In the genomic region with DNA sequence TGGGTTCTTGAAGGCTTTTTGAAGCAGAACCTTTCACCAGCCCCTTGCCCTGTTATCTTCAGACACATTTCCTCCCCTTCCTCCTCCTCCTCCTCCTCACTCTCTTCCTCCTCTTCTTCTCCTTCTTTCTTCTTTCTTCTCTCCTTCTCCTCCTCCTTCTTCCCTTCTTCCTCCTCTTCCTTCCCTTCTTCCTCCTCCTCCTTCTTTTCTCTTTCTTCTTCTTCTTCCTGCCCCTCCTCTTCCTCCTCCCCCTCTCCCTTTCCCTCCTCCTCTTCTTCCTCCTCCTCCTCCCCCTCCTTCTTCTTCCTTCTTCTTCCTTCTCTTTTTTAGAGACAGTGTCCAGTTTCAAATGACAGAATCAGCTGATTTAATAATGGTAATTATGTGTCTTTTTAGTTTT, we compare ENCODE assay signal across 20 cellular contexts.
DNase-seq lines count a peak whose midpoint lies in the region; ATAC-seq, FAIRE-seq and TF ChIP-seq lines count a peak whose summit lies in the region.
"Had no signal": no experiment of that assay in that cellular context is flagged by ENCODE, and none has a peak within 500 bp of the region (broad histone marks: within the 10 kb centered on the region; RNA-seq: fewer than 3 reads in every experiment).

No MANE protein-coding gene starts in this region.

- H3K79me1 ChIP-seq in H1 (ENCODE audit: low read depth, low read length), result no peaks in the 10 kb centered on the region

- no peaks in the 10 kb centered on the region for H3K9me1 ChIP-seq in keratinocyte (ENCODE audit: control insufficient read depth, extremely low read depth, insufficient read depth, low read length)

- BruUV-seq in mammary epithelial cell (replicated peaks; lab: Mats Ljungman, UMichigan), result no TSS peak
- BruUV-seq in MCF 10A (replicated peaks; lab: Mats Ljungman, UMichigan), result no TSS peak

- no peaks in the 10 kb centered on the region for H3K23me2 ChIP-seq in H1 (ENCODE audit: low read depth, low read length)

- H3K9me2 ChIP-seq in Loucy (replicated peaks; ENCODE audit: low read depth, low read length), result no peaks in the 10 kb centered on the region

- no peak overlapping the region for H3K27ac ChIP-seq in mammary epithelial cell (ENCODE audit: insufficient read depth, low read depth, low read length)
- H3K27ac ChIP-seq in H1 (ENCODE audit: low read depth, low read length), result no peak overlapping the region
- H3K27ac ChIP-seq in keratinocyte (ENCODE audit: control insufficient read depth, insufficient read depth, low read length), result no peak overlapping the region

- H3K9me3 ChIP-seq in mammary epithelial cell (replicated peaks; ENCODE audit: insufficient read depth, low read length) (no peaks in the 10 kb centered on the region), Loucy (ENCODE audit: insufficient read depth, low read depth, low read length) (no peaks in the 10 kb centered on the region), H1 (ENCODE audit: insufficient read depth in 2 of 2, low read depth in 1 of 2, low read length in 1 of 2) (no peaks in the 10 kb centered on the region), keratinocyte (ENCODE audit: control insufficient read depth, low read depth, low read length) (no peaks in the 10 kb centered on the region)
- H3K9me3 ChIP-seq: HAP-1 had no signal

- H3K4me1 Mint-ChIP-seq in MCF 10A (ENCODE audit: insufficient read depth, unreplicated experiment), result no peaks in the 10 kb centered on the region
- no peaks in the 10 kb centered on the region for H3K4me1 Mint-ChIP-seq in activated CD4-positive, alpha-beta memory T cell treated with anti-CD3 and anti-CD28 coated beads for 36 hours (ENCODE audit: low read depth)
- H3K4me1 Mint-ChIP-seq: CD4-positive, alpha-beta memory T cell; GM23338 had no signal

- no peak overlapping the region for H4K8ac ChIP-seq in H1 (ENCODE audit: extremely low read depth, insufficient read depth, low read length)

- no peaks in the 10 kb centered on the region for H3K9me3 Mint-ChIP-seq in MCF 10A (ENCODE audit: unreplicated experiment)
- H3K9me3 Mint-ChIP-seq in activated CD4-positive, alpha-beta memory T cell treated with anti-CD3 and anti-CD28 coated beads for 36 hours, result no peaks in the 10 kb centered on the region
- H3K9me3 Mint-ChIP-seq: GM23338 had no signal

- TF ChIP-seq RAD21 in H1 (IDR thresholded peaks at IDR 0.05 in 1 of 2, conservative IDR thresholded peaks at IDR 0.05 in 1 of 2; ENCODE audit: low read depth in 2 of 2, low read length in 2 of 2), result no peak

- H3K4me2 ChIP-seq in mammary epithelial cell (ENCODE audit: insufficient read depth, low read depth, low read length) (no peak overlapping the region), Loucy (ENCODE audit: low read depth, low read length, poor library complexity, severe bottlenecking) (no peak overlapping the region), H1 (ENCODE audit: insufficient read depth in 1 of 2, low read depth in 2 of 2, low read length in 2 of 2) (no peak overlapping the region), keratinocyte (ENCODE audit: control insufficient read depth, extremely low read depth, insufficient read depth, low read depth, low read length) (no peak overlapping the region)
- H3K4me2 ChIP-seq: GM23338 had no signal

- H3K18ac ChIP-seq in H1 (ENCODE audit: extremely low read depth, low read length), result no peak overlapping the region

- DNase-seq in mammary epithelial cell, result no peak
- no peak for DNase-seq in MCF 10A (ENCODE audit: unreplicated experiment)
- DNase-seq in H1 (ENCODE audit: low read depth in 1 of 2, low spot score in 2 of 2), result no peak
- no peak for DNase-seq in keratinocyte (ENCODE audit: low read depth, low spot score)
- no peak for DNase-seq in activated CD4-positive, alpha-beta memory T cell treated with anti-CD3 and anti-CD28 coated beads for 36 hours
- DNase-seq in hypothalamus (lab: John Stamatoyannopoulos, UW), result no peak
- DNase-seq: C1 segment of cervical spinal cord; Calu3; CD4-positive, alpha-beta memory T cell; COR-L47; DMS53; DMS79 treated with DMSO at 0.1 percent for 48 hours; GF-D8 had no signal

- no peak overlapping the region for H4K91ac ChIP-seq in H1 (replicated peaks; ENCODE audit: insufficient read length, low read length)

- no peak overlapping the region for H3K9ac ChIP-seq in mammary epithelial cell (ENCODE audit: insufficient read depth, low read length)
- H3K9ac ChIP-seq in Loucy (ENCODE audit: low read depth, low read length, poor library complexity, severe bottlenecking), result no peak overlapping the region
- H3K9ac ChIP-seq in H1 (replicated peaks in 1 of 4; ENCODE audit: extremely low read depth in 1 of 4, low read depth in 3 of 4, low read length in 3 of 4), result no peak overlapping the region
- H3K9ac ChIP-seq in keratinocyte (ENCODE audit: control insufficient read depth, extremely low read depth, insufficient read depth, low read length), result no peak overlapping the region

- in situ Hi-C loops in mammary epithelial cell (cut with MboI; ENCODE audit: low sequenced_read_pairs in 2 of 2), result loop anchor here in 1 of 2 donors (10.0 kb wide), 1 partner anchor 445 kb away; the partner anchor contains the start of gene GIMD1

- H3K4me3 ChIP-seq in mammary epithelial cell (replicated peaks in 1 of 3; ENCODE audit: insufficient read depth in 1 of 3, low read depth in 2 of 3, low read length in 3 of 3), result no peak overlapping the region
- H3K4me3 ChIP-seq in Loucy (ENCODE audit: low read length, poor library complexity, severe bottlenecking), result no peak overlapping the region
- H3K4me3 ChIP-seq in H1 (ENCODE audit: extremely low read depth in 1 of 4, insufficient read depth in 2 of 4, low read depth in 3 of 4, low read length in 4 of 4), result no peak overlapping the region
- no peak overlapping the region for H3K4me3 ChIP-seq in keratinocyte (ENCODE audit: control insufficient read depth in 2 of 3, extremely low read depth in 1 of 3, insufficient read depth in 2 of 3, low read depth in 1 of 3, low read length in 3 of 3)
- H3K4me3 ChIP-seq: GM23338, HAP-1 had no signal

- H3K56ac ChIP-seq in H1 (replicated peaks; ENCODE audit: insufficient read length, low read depth, low read length), result no peak overlapping the region

- no peak for ATAC-seq in HG03045 (IDR thresholded peaks at IDR 0.05; ENCODE audit: unreplicated experiment)
- ATAC-seq: GM23338 had no signal

- H3K4ac ChIP-seq in H1 (replicated peaks; ENCODE audit: insufficient read length, low read depth, low read length), result no peak overlapping the region

- H4K20me1 ChIP-seq in mammary epithelial cell (ENCODE audit: insufficient read depth, low read length), result no peaks in the 10 kb centered on the region
- no peaks in the 10 kb centered on the region for H4K20me1 ChIP-seq in Loucy (ENCODE audit: insufficient read depth, low read length, poor library complexity, severe bottlenecking)
- no peaks in the 10 kb centered on the region for H4K20me1 ChIP-seq in H1 (replicated peaks in 1 of 2; ENCODE audit: control insufficient read depth in 1 of 2, insufficient read depth in 2 of 2, low read length in 2 of 2)
- H4K20me1 ChIP-seq in keratinocyte (ENCODE audit: control insufficient read depth, extremely low read depth, insufficient read depth, low read length), result no peaks in the 10 kb centered on the region

- H3K79me2 ChIP-seq in mammary epithelial cell (ENCODE audit: insufficient read depth, low read length) (no peaks in the 10 kb centered on the region), Loucy (ENCODE audit: insufficient read depth, low read length) (no peaks in the 10 kb centered on the region), H1 (ENCODE audit: control insufficient read depth in 1 of 2, insufficient read depth in 2 of 2, low read length in 2 of 2) (no peaks in the 10 kb centered on the region), keratinocyte (ENCODE audit: control insufficient read depth, insufficient read depth, low read length) (no peaks in the 10 kb centered on the region)

- H3K27ac Mint-ChIP-seq in MCF 10A (ENCODE audit: low read depth, unreplicated experiment), result no peak overlapping the region
- H3K27ac Mint-ChIP-seq in activated CD4-positive, alpha-beta memory T cell treated with anti-CD3 and anti-CD28 coated beads for 36 hours, result no peak overlapping the region
- H3K27ac Mint-ChIP-seq: CD4-positive, alpha-beta memory T cell; GM23338 had no signal

- no peak overlapping the region for H2BK15ac ChIP-seq in H1 (ENCODE audit: low read length)

- no peaks in the 10 kb centered on the region for H3K4me1 ChIP-seq in mammary epithelial cell (ENCODE audit: insufficient read depth, low read length)
- no peaks in the 10 kb centered on the region for H3K4me1 ChIP-seq in Loucy (ENCODE audit: insufficient read depth, low read length, poor library complexity, severe bottlenecking)
- H3K4me1 ChIP-seq in H1 (replicated peaks in 1 of 4; ENCODE audit: control insufficient read depth in 3 of 4, insufficient read depth in 4 of 4, low read length in 3 of 4), result no peaks in the 10 kb centered on the region
- H3K4me1 ChIP-seq in keratinocyte (ENCODE audit: control insufficient read depth, extremely low read depth, insufficient read depth, low read length), result no peaks in the 10 kb centered on the region
- H3K4me1 ChIP-seq: HAP-1 had no signal

- no peak overlapping the region for H3K14ac ChIP-seq in H1 (ENCODE audit: insufficient read length)

- FAIRE-seq in H1 (lab: Jason Lieb, UNC) (no peak), keratinocyte (lab: Jason Lieb, UNC) (no peak)
- FAIRE-seq: GM12891, GM18507, H54 had no signal

- H3K4me3 Mint-ChIP-seq in MCF 10A (ENCODE audit: unreplicated experiment), result no peak overlapping the region
- no peak overlapping the region for H3K4me3 Mint-ChIP-seq in activated CD4-positive, alpha-beta memory T cell treated with anti-CD3 and anti-CD28 coated beads for 36 hours
- H3K4me3 Mint-ChIP-seq: CD4-positive, alpha-beta memory T cell; GM23338 had no signal

- peaks cover 5% of the 10 kb centered on the region for H3K36me3 Mint-ChIP-seq in MCF 10A (ENCODE audit: insufficient read depth, unreplicated experiment)
- H3K36me3 Mint-ChIP-seq in activated CD4-positive, alpha-beta memory T cell treated with anti-CD3 and anti-CD28 coated beads for 36 hours, result no peaks in the 10 kb centered on the region
- H3K36me3 Mint-ChIP-seq: CD4-positive, alpha-beta memory T cell had no signal

- TF ChIP-seq CTCF in mammary epithelial cell (conservative IDR thresholded peaks at IDR 0.05 in 1 of 2, IDR thresholded peaks at IDR 0.05 in 1 of 2; ENCODE audit: extremely low read depth in 1 of 2, insufficient read depth in 1 of 2, low read depth in 1 of 2, low read length in 2 of 2), result no peak
- TF ChIP-seq CTCF in MCF 10A (IDR thresholded peaks at IDR 0.05; ENCODE audit: unreplicated experiment), result no peak
- TF ChIP-seq CTCF in Loucy (conservative IDR thresholded peaks at IDR 0.05; ENCODE audit: low read length), result no peak
- no peak for TF ChIP-seq CTCF in H1 (IDR thresholded peaks at IDR 0.05; ENCODE audit: control extremely low read depth in 1 of 3, insufficient read depth in 1 of 3, low read depth in 1 of 3, low read length in 3 of 3)
- no peak for TF ChIP-seq CTCF in keratinocyte (optimal IDR thresholded peaks at IDR 0.05 in 1 of 3, IDR thresholded peaks at IDR 0.05 in 1 of 3, conservative IDR thresholded peaks at IDR 0.05 in 1 of 3; ENCODE audit: extremely low read depth in 1 of 3, insufficient read depth in 2 of 3, low read length in 3 of 3)

- H4K5ac ChIP-seq in H1 (ENCODE audit: insufficient read length, low read depth, low read length), result no peak overlapping the region

- H3K27me3 Mint-ChIP-seq in MCF 10A (ENCODE audit: insufficient read depth, unreplicated experiment), result no peaks in the 10 kb centered on the region
- H3K27me3 Mint-ChIP-seq in activated CD4-positive, alpha-beta memory T cell treated with anti-CD3 and anti-CD28 coated beads for 36 hours, result no peaks in the 10 kb centered on the region
- H3K27me3 Mint-ChIP-seq: CD4-positive, alpha-beta memory T cell had no signal

- POLR2A ChIA-PET in MCF 10A (lab: Yijun Ruan, JAX) (no interaction called here), H1 (lab: Charles Lee; ENCODE audit: partially characterized antibody) (no interaction called here)
- POLR2A ChIA-PET in activated CD4-positive, alpha-beta memory T cell treated with anti-CD3 and anti-CD28 coated beads for 36 hours (lab: Charles Lee), result no interaction called here

- TF ChIP-seq EP300 in H1 (IDR thresholded peaks at IDR 0.05; ENCODE audit: borderline replicate concordance in 1 of 2, low read depth in 2 of 2, low read length in 2 of 2), result no peak

- no peak overlapping the region for H2AK5ac ChIP-seq in H1 (ENCODE audit: low read depth, low read length)

- no peak overlapping the region for H3K23ac ChIP-seq in H1 (ENCODE audit: insufficient read length)

- dilution Hi-C loops in mammary epithelial cell (cut with HindIII; ENCODE audit: low sequenced_read_pairs) (no loop called here), keratinocyte (cut with MboI; ENCODE audit: extremely low pct_ligation_motif_present, low sequenced_read_pairs) (no loop called here)

- no peak overlapping the region for H2BK5ac ChIP-seq in H1 (ENCODE audit: low read depth, low read length)

- H2AFZ ChIP-seq in mammary epithelial cell (ENCODE audit: low read depth, low read length), result peak overlapping the region; percentile 44
- peak overlapping the region; percentile 72 for H2AFZ ChIP-seq in Loucy (ENCODE audit: low read length)
- 0 out of 2 replicates have a peak overlapping the region, but pooled peaks have one; percentile 13 for H2AFZ ChIP-seq in H1 (ENCODE audit: low read length)
- H2AFZ ChIP-seq in keratinocyte (ENCODE audit: control insufficient read depth, low read length), result peak overlapping the region; percentile 26
- H2AFZ ChIP-seq: GM23338 had no signal

- no peak overlapping the region for H2BK120ac ChIP-seq in H1 (replicated peaks; ENCODE audit: low read depth, low read length)

- no peaks in the 10 kb centered on the region for H3F3A ChIP-seq in Loucy (ENCODE audit: low read depth)

- H3K27me3 ChIP-seq in mammary epithelial cell (ENCODE audit: insufficient read depth, low read length) (no peaks in the 10 kb centered on the region), Loucy (ENCODE audit: insufficient read depth, low read length, poor library complexity, severe bottlenecking) (no peaks in the 10 kb centered on the region), H1 (replicated peaks in 1 of 4; ENCODE audit: control insufficient read depth in 3 of 4, extremely low read depth in 1 of 4, insufficient read depth in 3 of 4, low read length in 3 of 4) (no peaks in the 10 kb centered on the region), keratinocyte (ENCODE audit: control insufficient read depth, extremely low read depth, insufficient read depth, low read length) (no peaks in the 10 kb centered on the region)

- no peak overlapping the region for H2BK20ac ChIP-seq in H1 (ENCODE audit: low read length)

- TF ChIP-seq POLR2A in H1 (IDR thresholded peaks at IDR 0.05; ENCODE audit: control extremely low read depth in 1 of 2, low read depth in 2 of 2, low read length in 2 of 2), result no peak

- intact Hi-C loops in mammary epithelial cell (cut with micrococcal nuclease), result no loop called here
- intact Hi-C loops in MCF 10A (cut with micrococcal nuclease), result loop anchor here (10.0 kb wide), 1 partner anchor 375 kb away; no protein-coding TSS in a partner anchor
- intact Hi-C loops in activated CD4-positive, alpha-beta memory T cell treated with anti-CD3 and anti-CD28 coated beads for 36 hours (cut with micrococcal nuclease), result no loop called here

- no peak overlapping the region for H2BK12ac ChIP-seq in H1 (ENCODE audit: low read depth, low read length)

- H3K36me3 ChIP-seq in mammary epithelial cell (ENCODE audit: insufficient read depth, low read length), result no peaks in the 10 kb centered on the region
- no peaks in the 10 kb centered on the region for H3K36me3 ChIP-seq in Loucy (ENCODE audit: insufficient read depth, low read length)
- H3K36me3 ChIP-seq in H1 (ENCODE audit: control insufficient read depth in 2 of 4, insufficient read depth in 4 of 4, low read length in 3 of 4), result no peaks in the 10 kb centered on the region
- H3K36me3 ChIP-seq in keratinocyte (ENCODE audit: control insufficient read depth in 2 of 2, extremely low read depth in 1 of 2, insufficient read depth in 2 of 2, low read length in 2 of 2), result no peaks in the 10 kb centered on the region
- H3K36me3 ChIP-seq: HAP-1 had no signal

- CTCF ChIA-PET in mammary epithelial cell (lab: Charles Lee; ENCODE audit: low non-redundant PET) (no interaction called here), MCF 10A (lab: Yijun Ruan, JAX) (interaction anchor here (0.5 to 7.0 kb wide), 17 partner anchors 9 to 600 kb away, joined by 3 to 95 read pairs (median 4); partner anchors contain the start of gene GIMD1), H1 (lab: Charles Lee; ENCODE audit: partially characterized antibody) (interaction anchor here (1.5 kb wide), 1 partner anchor 119 kb away, joined by 6 read pairs; no protein-coding TSS in a partner anchor)
- CTCF ChIA-PET in activated CD4-positive, alpha-beta memory T cell treated with anti-CD3 and anti-CD28 coated beads for 36 hours (lab: Charles Lee), result no interaction called here

Comparison
In these comparisons a context has a peak if more than half of its experiments do, and no peak if none do; other contexts are left out.
1. CTCF ChIA-PET loops: an anchor here in MCF 10A (0.5 to 7.0 kb wide) and H1 (1.5 kb wide); none called in mammary epithelial cell and activated CD4-positive, alpha-beta memory T cell treated with anti-CD3 and anti-CD28 coated beads for 36 hours.
2. H2AFZ ChIP-seq: peak in every context shown above with its lines; median percentile 72 in Loucy; 44 in mammary epithelial cell; 26 in keratinocyte; 13 in H1.